Comparison of ENCODE assay signal across 1 cellular context in genomic region chr15:40512440-40512839, GRCh38.
TF ChIP-seq lines count a peak whose summit lies in the region.

No MANE protein-coding gene starts in this region.

TF ChIP-seq in GM23338, 12 proteins besides CTCF, POLR2A, EP300 and RAD21 (continued from another document):
- TF ChIP-seq REST (IDR thresholded peaks at IDR 0.05; ENCODE audit: unreplicated experiment) (no peak), STAT1 (IDR thresholded peaks at IDR 0.05; ENCODE audit: unreplicated experiment) (no peak), EZH2phosphoT487 (IDR thresholded peaks at IDR 0.05; ENCODE audit: unreplicated experiment) (no peak), ETS1 (IDR thresholded peaks at IDR 0.05) (no peak), POLR2AphosphoS5 (IDR thresholded peaks at IDR 0.05; ENCODE audit: low read depth) (no peak), ZNF331 (CRISPR knock-in tag; IDR thresholded peaks at IDR 0.05; ENCODE audit: low read depth) (no peak), CREB1 (CRISPR knock-in tag; IDR thresholded peaks at IDR 0.05; ENCODE audit: low read depth) (no peak)
